Comparison of ENCODE assay signal across 22 cellular contexts in the genomic region with DNA sequence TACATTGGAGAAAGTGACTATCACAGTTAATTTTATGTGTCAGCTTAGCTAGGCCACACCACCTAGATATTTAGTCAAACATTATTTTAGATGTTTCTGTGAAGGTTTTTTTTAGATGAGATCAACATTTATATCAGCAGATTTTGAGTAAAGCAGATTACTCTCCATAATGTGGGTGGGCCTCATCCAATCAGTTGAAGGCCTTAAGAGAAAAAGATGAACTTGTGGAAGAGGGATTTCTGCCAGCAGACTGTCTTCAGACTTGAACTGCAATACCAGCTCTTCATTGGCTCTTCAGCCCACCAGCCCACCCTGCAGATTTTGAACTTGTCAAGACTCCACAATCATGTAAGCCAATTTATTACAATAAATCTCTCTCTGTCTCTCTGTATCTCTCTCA.
"Had no signal": no experiment of that assay in that cellular context is flagged by ENCODE, and none has a peak within 500 bp of the region (broad histone marks: within the 10 kb centered on the region; RNA-seq: fewer than 3 reads in every experiment).

No MANE protein-coding gene starts in this region.

- H3K27ac Mint-ChIP-seq: activated CD8-positive, alpha-beta T cell treated with anti-CD3 and anti-CD28 coated beads for 36 hours; activated naive CD8-positive, alpha-beta T cell; activated T-cell treated with anti-CD3 and anti-CD28 coated beads, Interleukin-2, amount 50 U/mL, for 72 hours; T-helper 1 cell treated with Interleukin-12 subunit alpha and Interleukin-12 subunit beta and Interleukin-4 antibody, amounts not matched to agents 30 μg/mL and 1 μg/mL, for 36 hours had no signal

- H3K27me3 Mint-ChIP-seq: activated CD8-positive, alpha-beta T cell treated with anti-CD3 and anti-CD28 coated beads for 36 hours; activated naive CD8-positive, alpha-beta T cell had no signal

- H3K27me3 ChIP-seq: brain microvascular endothelial cell, cardiac muscle cell, SJSA1 had no signal

- H3K27ac ChIP-seq: brain microvascular endothelial cell, cardiac muscle cell, SJSA1 had no signal

- H3K9me3 Mint-ChIP-seq: activated CD8-positive, alpha-beta T cell treated with anti-CD3 and anti-CD28 coated beads for 36 hours; activated T-cell treated with anti-CD3 and anti-CD28 coated beads, Interleukin-2, amount 50 U/mL, for 72 hours; T-helper 1 cell treated with Interleukin-12 subunit alpha and Interleukin-12 subunit beta and Interleukin-4 antibody, amounts not matched to agents 30 μg/mL and 1 μg/mL, for 36 hours had no signal

- ATAC-seq: activated CD8-positive, alpha-beta T cell treated with anti-CD3 and anti-CD28 coated beads for 36 hours; PC-3; SK-N-SH treated with all-trans-retinoic acid at 6 μM for 48 hours had no signal

- DNase-seq: activated CD4-positive, alpha-beta T cell treated with anti-CD3 and anti-CD28 coated beads, Interleukin-2, amount 50 U/mL, for 1 hour; activated CD4-positive, CD25-positive, alpha-beta regulatory T cell; activated CD8-positive, alpha-beta memory T cell treated with anti-CD3 and anti-CD28 coated beads, Interleukin-2, amount 50 U/mL, for 4 hours; activated CD8-positive, alpha-beta T cell treated with anti-CD3 and anti-CD28 coated beads for 36 hours; activated naive CD4-positive, alpha-beta T cell; activated T-cell treated with anti-CD3 and anti-CD28 coated beads, Interleukin-2, amount 50 U/mL, for 72 hours; amygdala; brain microvascular endothelial cell; KG1; NCI-H1105 treated with DMSO at 0.1 percent for 48 hours; NCI-H1930; NCI-H345; NCI-H510A; NCI-H69; NK-92 treated with Interleukin-12 subunit alpha and Interleukin-12 subunit beta, amount 100 ng/mL, for 24 hours; PC-3; SHP77 had no signal

- H3K9me3 ChIP-seq: SJSA1 had no signal

- H3K36me3 ChIP-seq: brain microvascular endothelial cell, cardiac muscle cell, SJSA1 had no signal

- H3K4me3 ChIP-seq: cardiac muscle cell, SJSA1 had no signal

- H3K4me3 Mint-ChIP-seq: activated CD8-positive, alpha-beta T cell treated with anti-CD3 and anti-CD28 coated beads for 36 hours; activated naive CD8-positive, alpha-beta T cell; activated T-cell treated with anti-CD3 and anti-CD28 coated beads, Interleukin-2, amount 50 U/mL, for 72 hours; T-helper 1 cell treated with Interleukin-12 subunit alpha and Interleukin-12 subunit beta and Interleukin-4 antibody, amounts not matched to agents 30 μg/mL and 1 μg/mL, for 36 hours had no signal
